16 cellular contexts compared by ENCODE assay signal in genomic region chr22:19062909-19063308, GRCh38. TPM values are rescaled to one million over a fixed set of nuclear protein-coding genes. Genes with fewer than 3 reads are reported as not detected.
A peak's percentile ranks its signal among the peaks of the same experiment; 100 is the strongest.
DNase-seq lines count a peak whose midpoint lies in the region; ATAC-seq, FAIRE-seq and TF ChIP-seq lines count a peak whose summit lies in the region.
"Had no signal": no experiment of that assay in that cellular context is flagged by ENCODE, and none has a peak within 500 bp of the region (broad histone marks: within the 10 kb centered on the region; RNA-seq: fewer than 3 reads in every experiment).

No MANE protein-coding gene starts in this region.

- no peak for TF ChIP-seq EP300 in K562 (IDR thresholded peaks at IDR 0.05; ENCODE audit: low read length)

- no peak overlapping the region for H3K4me3 ChIP-seq in left ventricle myocardium inferior
- no peak overlapping the region for H3K4me3 ChIP-seq in K562
- H3K4me3 ChIP-seq: GM23248 had no signal

- H3K27me3 Mint-ChIP-seq in nephron progenitor cell (ENCODE audit: low read depth, poor library complexity), result peaks cover 2% of the 10 kb centered on the region
- no peaks in the 10 kb centered on the region for H3K27me3 Mint-ChIP-seq in activated CD4-positive, alpha-beta T cell treated with anti-CD3 and anti-CD28 coated beads, Interleukin-2, amount 10 ng/mL, durations not matched to agents 7 days and 5 days
- H3K27me3 Mint-ChIP-seq: CD8-positive, alpha-beta memory T cell; IgD-negative memory B cell had no signal

- peaks cover 33% of the 10 kb centered on the region for H3K36me3 Mint-ChIP-seq in nephron progenitor cell (ENCODE audit: low read depth)
- H3K36me3 Mint-ChIP-seq in activated CD4-positive, alpha-beta T cell treated with anti-CD3 and anti-CD28 coated beads, Interleukin-2, amount 10 ng/mL, durations not matched to agents 7 days and 5 days (ENCODE audit: low read depth), result peaks cover 32% of the 10 kb centered on the region

- peak; percentile 6 for ATAC-seq in left ventricle myocardium superior
- no peak for ATAC-seq in K562
- no peak for ATAC-seq in HG03039 (IDR thresholded peaks at IDR 0.05; ENCODE audit: unreplicated experiment)

- H3K9ac ChIP-seq in K562 (ENCODE audit: insufficient read depth in 1 of 2, low read depth in 2 of 2, low read length in 2 of 2), result peak overlapping the region in 1 of 2 experiments; percentile 12; a peak in 1 of 4 replicates
- H3K9ac ChIP-seq: GM23248 had no signal

- H3K27ac ChIP-seq in left ventricle myocardium inferior (replicated peaks) (no peak overlapping the region), K562 (ENCODE audit: extremely low read depth, low read depth, low read length) (no peak overlapping the region)
- H3K27ac ChIP-seq: GM23248 had no signal

- POLR2A ChIA-PET in K562 (lab: Yijun Ruan, JAX), result interaction anchor here (0.6 to 3.7 kb wide), 11 partner anchors 11 to 569 kb away, joined by 3 to 19 read pairs (median 6); no protein-coding TSS in a partner anchor
- POLR2A ChIA-PET in activated CD4-positive, alpha-beta T cell treated with anti-CD3 and anti-CD28 coated beads, Interleukin-2, amount 10 ng/mL, durations not matched to agents 7 days and 5 days (lab: Charles Lee), result no interaction called here

- FAIRE-seq in K562 (lab: Jason Lieb, UNC), result no peak
- FAIRE-seq: RCC 7860 had no signal

- peak overlapping the region; percentile 19 for H3K27ac Mint-ChIP-seq in nephron progenitor cell
- no peak overlapping the region for H3K27ac Mint-ChIP-seq in activated CD4-positive, alpha-beta T cell treated with anti-CD3 and anti-CD28 coated beads, Interleukin-2, amount 10 ng/mL, durations not matched to agents 7 days and 5 days
- H3K27ac Mint-ChIP-seq: IgD-negative memory B cell had no signal

- TF ChIP-seq RAD21 in K562 (CRISPR knock-in tag; conservative IDR thresholded peaks at IDR 0.05 in 1 of 2, IDR thresholded peaks at IDR 0.05 in 1 of 2), result no peak

- no peaks in the 10 kb centered on the region for H3K27me3 ChIP-seq in left ventricle myocardium inferior (ENCODE audit: low read depth)
- H3K27me3 ChIP-seq in K562 (ENCODE audit: control insufficient read depth in 2 of 2, insufficient read depth in 2 of 2, low read length in 2 of 2), result no peaks in the 10 kb centered on the region

- no peak for DNase-seq in left ventricle myocardium superior
- no peak for DNase-seq in left ventricle myocardium inferior
- DNase-seq in K562 (ENCODE audit: extremely low read depth in 1 of 4, low spot score in 3 of 4), result no peak
- no peak for DNase-seq in nephron progenitor cell
- DNase-seq in activated CD4-positive, alpha-beta T cell treated with anti-CD3 and anti-CD28 coated beads, Interleukin-2, amount 10 ng/mL, durations not matched to agents 7 days and 5 days, result no peak
- DNase-seq in stimulated activated CD4-positive, alpha-beta T cell treated with anti-CD3 and anti-CD28 coated beads, Interleukin-12 subunit alpha, Interleukin-12 subunit beta, amount 100 ng/mL, for 4 hours, result no peak
- DNase-seq: CD8-positive, alpha-beta memory T cell; DMS 273 treated with DMSO at 0.1 percent for 48 hours; GM23248; MV-4-11; NCI-H1417 treated with DMSO at 0.1 percent for 48 hours; NCI-H2029; NCI-H510A had no signal

- TF ChIP-seq POLR2A in K562 (conservative IDR thresholded peaks at IDR 0.05), result no peak

- peaks cover 19% of the 10 kb centered on the region for H3K4me1 ChIP-seq in left ventricle myocardium inferior
- H3K4me1 ChIP-seq in K562 (replicated peaks in 1 of 2; ENCODE audit: control insufficient read depth in 2 of 2, insufficient read depth in 2 of 2, low read length in 2 of 2), result peaks cover 0 to 14% of the 10 kb centered on the region in 2 experiments; a peak in 1 of 5 replicates

- H3K4me2 ChIP-seq in K562 (ENCODE audit: insufficient read depth, low read length), result no peak overlapping the region

- H3K36me3 ChIP-seq in left ventricle myocardium inferior, result peaks cover 96% of the 10 kb centered on the region
- peaks cover 93% of the 10 kb centered on the region; the same call in 2 of the 3 replicates for H3K36me3 ChIP-seq in K562 (ENCODE audit: control insufficient read depth, insufficient read depth, low read length)

- no peaks in the 10 kb centered on the region for H3K9me3 Mint-ChIP-seq in nephron progenitor cell
- no peaks in the 10 kb centered on the region for H3K9me3 Mint-ChIP-seq in activated CD4-positive, alpha-beta T cell treated with anti-CD3 and anti-CD28 coated beads, Interleukin-2, amount 10 ng/mL, durations not matched to agents 7 days and 5 days
- H3K9me3 Mint-ChIP-seq: CD8-positive, alpha-beta memory T cell; IgD-negative memory B cell had no signal

- no peak overlapping the region for H2AFZ ChIP-seq in K562 (ENCODE audit: low read depth, low read length)
- H2AFZ ChIP-seq: GM23248 had no signal

- H3K9me1 ChIP-seq in K562 (ENCODE audit: control insufficient read depth, insufficient read depth, low read length), result no peaks in the 10 kb centered on the region

- WGBS in K562 (ENCODE audit: insufficient coverage, low coverage, missing lambda C conversion rate), result 75% methylated on average over 8 of the region's 8 CpGs

- H4K20me1 ChIP-seq in K562 (replicated peaks; ENCODE audit: control insufficient read depth, insufficient read depth, low read length), result peaks cover 14% of the 10 kb centered on the region

- H3K4me3 Mint-ChIP-seq in nephron progenitor cell, result no peak overlapping the region
- no peak overlapping the region for H3K4me3 Mint-ChIP-seq in activated CD4-positive, alpha-beta T cell treated with anti-CD3 and anti-CD28 coated beads, Interleukin-2, amount 10 ng/mL, durations not matched to agents 7 days and 5 days

- in situ Hi-C loops in K562 (cut with MboI), result no loop called here

- peaks cover 8% of the 10 kb centered on the region for H3K4me1 Mint-ChIP-seq in nephron progenitor cell
- H3K4me1 Mint-ChIP-seq in activated CD4-positive, alpha-beta T cell treated with anti-CD3 and anti-CD28 coated beads, Interleukin-2, amount 10 ng/mL, durations not matched to agents 7 days and 5 days, result no peaks in the 10 kb centered on the region
- H3K4me1 Mint-ChIP-seq: IgD-negative memory B cell had no signal

- no peaks in the 10 kb centered on the region for H3K79me2 ChIP-seq in K562 (ENCODE audit: control insufficient read depth, insufficient read depth, low read length)

- CTCF ChIA-PET in K562 (lab: Yijun Ruan, JAX; ENCODE audit: low intra/inter-chr PET ratio), result no interaction called here
- CTCF ChIA-PET in activated CD4-positive, alpha-beta T cell treated with anti-CD3 and anti-CD28 coated beads, Interleukin-2, amount 10 ng/mL, durations not matched to agents 7 days and 5 days (lab: Charles Lee), result interaction anchor here (0.6 to 1.2 kb wide), 2 partner anchors 117 to 1353 kb away, joined by 3 read pairs; no protein-coding TSS in a partner anchor

- intact Hi-C loops in left ventricle myocardium superior (cut with micrococcal nuclease) (no loop called here), left ventricle myocardium inferior (cut with micrococcal nuclease) (no loop called here), K562 (cut with micrococcal nuclease) (no loop called here)

- H3K9me3 ChIP-seq in left ventricle myocardium inferior (replicated peaks) (no peaks in the 10 kb centered on the region), K562 (replicated peaks; ENCODE audit: control insufficient read depth, insufficient read depth, low read depth, low read length) (no peaks in the 10 kb centered on the region)

- TF ChIP-seq CTCF in left ventricle myocardium inferior (IDR thresholded peaks at IDR 0.05; ENCODE audit: borderline replicate concordance) (no peak), K562 (IDR thresholded peaks at IDR 0.05 in 2 of 3, conservative IDR thresholded peaks at IDR 0.05 in 1 of 3; ENCODE audit: insufficient read depth in 2 of 3, low read depth in 1 of 3, low read length in 3 of 3) (no peak), nephron progenitor cell (IDR thresholded peaks at IDR 0.05) (no peak)

- no TSS peak for BruUV-seq in K562 (replicated peaks; lab: Mats Ljungman, UMichigan)

TF ChIP-seq in K562, 482 proteins besides CTCF, POLR2A, EP300 and RAD21 (continues in another document):
- TF ChIP-seq, protein P1, sequence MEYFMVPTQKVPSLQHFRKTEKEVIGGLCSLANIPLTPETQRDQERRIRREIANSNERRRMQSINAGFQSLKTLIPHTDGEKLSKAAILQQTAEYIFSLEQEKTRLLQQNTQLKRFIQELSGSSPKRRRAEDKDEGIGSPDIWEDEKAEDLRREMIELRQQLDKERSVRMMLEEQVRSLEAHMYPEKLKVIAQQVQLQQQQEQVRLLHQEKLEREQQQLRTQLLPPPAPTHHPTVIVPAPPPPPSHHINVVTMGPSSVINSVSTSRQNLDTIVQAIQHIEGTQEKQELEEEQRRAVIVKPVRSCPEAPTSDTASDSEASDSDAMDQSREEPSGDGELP (CRISPR knock-in tag; IDR thresholded peaks at IDR 0.05; ENCODE audit: borderline replicate concordance), result 0 out of 2 replicates have a peak, but pooled peaks have one; percentile 33
- TF ChIP-seq ZNF263 (CRISPR knock-in tag; IDR thresholded peaks at IDR 0.05; ENCODE audit: borderline replicate concordance), result no peak

RNA-seq across cellular contexts. Expression of gene DGCR2, which starts 59.3 kb away (rescaled TPM):
- total RNA-seq in left ventricle myocardium superior, result 33.1 TPM
- 33.0 TPM for total RNA-seq in left ventricle myocardium inferior
- 104 and 237 TPM in 2 replicates for total RNA-seq in K562 (2011; cell fraction: chromatin; rRNA removed; ENCODE audit: low replicate concordance)
- total RNA-seq in K562 (2011; cell fraction: nucleolus; rRNA removed), result 233 and 250 TPM in 2 replicates
- total RNA-seq in K562 (2011; cell fraction: nucleoplasm; rRNA removed), result 163 and 192 TPM in 2 replicates
- total RNA-seq in K562 (2014; rRNA removed), result 62.9 and 79.7 TPM in 2 replicates
- total RNA-seq in K562 (2014; rRNA removed; fragmentation: Illumina TruSeq; extraction: Trizol), result 25.0 and 31.7 TPM in 2 replicates
- total RNA-seq in K562 (2015; rRNA removed; fragmentation: Illumina TruSeq; extraction: Trizol), result 52.2 and 56.7 TPM in 2 replicates
- 101 and 103 TPM in 2 replicates for total RNA-seq in K562 (2021)
- polyA plus RNA-seq in K562 (2011; rRNA removed), result 45.6 and 65.3 TPM in 2 replicates
- polyA plus RNA-seq in K562 (2011; cell fraction: cytosol; rRNA removed), result 87.9 and 92.8 TPM in 2 replicates
- 96.5 and 99.6 TPM in 2 replicates for polyA plus RNA-seq in K562 (2011; cell fraction: nucleus; rRNA removed)
- 68.2 and 87.4 TPM in 2 replicates for polyA plus RNA-seq in K562 (2012)
- polyA plus RNA-seq in K562 (2014; fragmentation: Illumina TruSeq; extraction: Trizol), result 56.7 and 59.7 TPM in 2 replicates
- polyA plus RNA-seq in K562 (2014; fragmentation: Nextera tagmentation; extraction: Ambion mirVana), result under 1 TPM; 0.69 to 0.70 TPM
- 54.1 and 56.4 TPM in 2 replicates for polyA plus RNA-seq in K562 (2014; rRNA removed)
- polyA minus RNA-seq in K562 (2011; rRNA and poly(A)+ RNA removed), result 59.4 and 60.5 TPM in 2 replicates
- polyA minus RNA-seq in K562 (2011; cell fraction: cytosol; rRNA and poly(A)+ RNA removed), result 76.8 and 101 TPM in 2 replicates
- 59.6 and 106 TPM in 2 replicates for polyA minus RNA-seq in K562 (2011; cell fraction: nucleus; rRNA and poly(A)+ RNA removed)
- 10 to 100 TPM; 38.7 to 39.0 TPM for total RNA-seq in activated CD4-positive, alpha-beta T cell treated with anti-CD3 and anti-CD28 coated beads, Interleukin-2, amount 10 ng/mL, durations not matched to agents 7 days and 5 days
